In the genomic region with DNA sequence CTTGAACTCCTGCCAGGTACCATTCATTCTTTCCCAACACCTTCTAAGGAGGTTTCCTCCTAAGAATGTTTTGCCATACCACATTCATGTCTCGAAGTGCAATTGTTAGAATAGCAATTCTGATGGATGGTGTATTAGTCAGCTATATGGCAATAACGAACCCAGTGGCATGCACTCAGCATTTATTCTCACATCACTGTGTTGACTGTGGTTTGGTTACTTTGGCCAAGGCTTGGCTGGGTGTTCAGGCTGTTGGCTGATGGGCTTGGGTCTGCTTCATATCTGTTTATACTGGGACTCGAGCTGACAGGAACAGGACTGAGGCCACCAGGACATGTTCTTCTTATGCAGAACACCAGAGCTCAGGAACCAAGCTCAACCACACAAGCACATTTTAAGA, we compare ENCODE assay signal across 23 cellular contexts. TPM values are rescaled to one million over a fixed set of nuclear protein-coding genes. Genes with fewer than 3 reads are reported as not detected.
A peak's percentile ranks its signal among the peaks of the same experiment; 100 is the strongest.
DNase-seq lines count a peak whose midpoint lies in the region; ATAC-seq and TF ChIP-seq lines count a peak whose summit lies in the region.
"Had no signal": no experiment of that assay in that cellular context is flagged by ENCODE, and none has a peak within 500 bp of the region (broad histone marks: within the 10 kb centered on the region; RNA-seq: fewer than 3 reads in every experiment).

No MANE protein-coding gene starts in this region.

- DNase-seq in Right ventricle myocardium inferior (ENCODE audit: missing footprints) (peak; percentile 45), right atrium auricular region (ENCODE audit: low spot score) (no peak), epithelial cell of prostate (ENCODE audit: low read depth, low spot score) (peak; percentile 24), islet precursor cell (peak; percentile 15), testis (peak; percentile 13), NCI-H146 (lab: John Stamatoyannopoulos, UW) (no peak), hypothalamus (lab: John Stamatoyannopoulos, UW) (no peak), colonic mucosa (no peak)
- DNase-seq: 8988T; activated CD4-positive, alpha-beta T cell treated with anti-CD3 and anti-CD28 coated beads for 4 hours; activated naive CD8-positive, alpha-beta T cell treated with anti-CD3 and anti-CD28 coated beads for 36 hours; DMS 273 treated with DMSO at 0.1 percent for 48 hours; foreskin fibroblast; HFFc6; IMR-90; NCI-H69; psoas muscle; SIG-M5; stimulated activated CD4-positive, alpha-beta T cell treated with anti-CD3 and anti-CD28 coated beads, Interleukin-4, amount 100 ng/mL, for 24 hours; T-cell had no signal

- intact Hi-C loops in Right ventricle myocardium inferior (cut with DNase I) (loop anchor here (1.0 kb wide), 1 partner anchor 38 kb away; no protein-coding TSS in a partner anchor), testis (cut with DNase I; ENCODE audit: low total_unique reads) (no loop called here), colonic mucosa (cut with DNase I) (no loop called here)

- H3K36me3 ChIP-seq in right atrium auricular region = no peaks in the 10 kb centered on the region
- no peaks in the 10 kb centered on the region for H3K36me3 ChIP-seq in testis (ENCODE audit: low read depth, missing control alignments)
- H3K36me3 ChIP-seq in colonic mucosa = no peaks in the 10 kb centered on the region
- H3K36me3 ChIP-seq: BLaER1, vagina had no signal

- TF ChIP-seq POLR2A in testis (IDR thresholded peaks at IDR 0.05) = no peak

- H3K27me3 ChIP-seq in right atrium auricular region (no peaks in the 10 kb centered on the region), testis (no peaks in the 10 kb centered on the region), colonic mucosa (no peaks in the 10 kb centered on the region)
- H3K27me3 ChIP-seq: BLaER1, vagina had no signal

- H3K27ac ChIP-seq in right atrium auricular region (no peak overlapping the region), epithelial cell of prostate (peak overlapping the region; percentile 10), testis (no peak overlapping the region), colonic mucosa (no peak overlapping the region)
- H3K27ac ChIP-seq: BLaER1, psoas muscle, vagina had no signal

- no peak overlapping the region for H3K9ac ChIP-seq in colonic mucosa (ENCODE audit: low read depth in 2 of 2, low read length in 2 of 2)
- H3K9ac ChIP-seq: BLaER1 had no signal

- H3K4me3 ChIP-seq in right atrium auricular region = no peak overlapping the region
- no peak overlapping the region for H3K4me3 ChIP-seq in testis
- H3K4me3 ChIP-seq in colonic mucosa = no peak overlapping the region
- H3K4me3 ChIP-seq: BLaER1, psoas muscle, vagina had no signal

- WGBS in testis, 2 donors = 82 to 83% methylated on average over 3 of the region's 3 CpGs

- peaks cover 0 to 2% of the 10 kb centered on the region in 2 donors for H3K4me1 ChIP-seq in right atrium auricular region
- H3K4me1 ChIP-seq in testis = no peaks in the 10 kb centered on the region
- H3K4me1 ChIP-seq in colonic mucosa = no peaks in the 10 kb centered on the region
- H3K4me1 ChIP-seq: psoas muscle, vagina had no signal

- H3K9me3 ChIP-seq in right atrium auricular region = peaks cover 0 to 18% of the 10 kb centered on the region in 2 donors
- H3K9me3 ChIP-seq in testis = no peaks in the 10 kb centered on the region
- H3K9me3 ChIP-seq in colonic mucosa = no peaks in the 10 kb centered on the region
- H3K9me3 ChIP-seq: vagina had no signal

- TF ChIP-seq CTCF in right atrium auricular region (IDR thresholded peaks at IDR 0.05) (no peak), testis (IDR thresholded peaks at IDR 0.05) (no peak), colonic mucosa (IDR thresholded peaks at IDR 0.05) (no peak)

- peak; percentile 90 for ATAC-seq in Right ventricle myocardium inferior
- ATAC-seq: psoas muscle, T-cell had no signal

RNA-seq across cellular contexts. Expression of gene PSAPL1, which starts 31.7 kb away (rescaled TPM):
- total RNA-seq in Right ventricle myocardium inferior (not detected), right atrium auricular region (under 1 TPM in 1 of 2 donors, not detected in 1; 0.12 TPM), testis (10 to 100 TPM; 17.5 to 19.0 TPM), colonic mucosa (not detected)
- 11.0 TPM for polyA plus RNA-seq in testis (ENCODE audit: insufficient read depth, low read depth, low replicate concordance)
- total RNA-seq: activated naive CD8-positive, alpha-beta T cell treated with anti-CD3 and anti-CD28 coated beads for 36 hours; HFFc6; IMR-90; mesothelial cell of epicardium; psoas muscle; T-cell; vagina had no signal
- polyA plus RNA-seq: IMR-90, psoas muscle had no signal

Comparison
In these comparisons a context has a peak if more than half of its experiments do, and no peak if none do; other contexts are left out.
1. DNase-seq: peak in Right ventricle myocardium inferior (single experiment), epithelial cell of prostate (single experiment), islet precursor cell (single experiment) and testis (single experiment); none in right atrium auricular region (single experiment), NCI-H146 (single experiment), hypothalamus (0 of 51) and colonic mucosa (single experiment).
2. RNA of gene PSAPL1, which starts 31.7 kb away (total RNA-seq): 17.5 to 19.0 TPM in testis; 0.12 TPM in right atrium auricular region, not detected in colonic mucosa and not detected in Right ventricle myocardium inferior (single experiment); every median in the first group is over 10 times any median in the second.